In genomic region chr12:81644503-81644902, GRCh38 we compare ENCODE assay signal across 8 cellular contexts.
DNase-seq lines count a peak whose midpoint lies in the region; ATAC-seq, FAIRE-seq and TF ChIP-seq lines count a peak whose summit lies in the region.

No MANE protein-coding gene starts in this region.

- TF ChIP-seq POLR2A in GM18505 (IDR thresholded peaks at IDR 0.05; ENCODE audit: borderline replicate concordance, extremely low read depth, insufficient read depth, insufficient read length) = no peak

- H4K20me1 ChIP-seq in OCI-LY1 (ENCODE audit: insufficient read depth, low read length) (no peaks in the 10 kb centered on the region), osteoblast (ENCODE audit: insufficient read depth, low read length) (no peaks in the 10 kb centered on the region)

- H3K79me2 ChIP-seq in OCI-LY1 (ENCODE audit: insufficient read depth, low read length) (no peaks in the 10 kb centered on the region), osteoblast (ENCODE audit: insufficient read depth, low read length) (no peaks in the 10 kb centered on the region)

- H3K9me3 ChIP-seq in OCI-LY1 (ENCODE audit: low read length) (no peaks in the 10 kb centered on the region), osteoblast (ENCODE audit: low read depth, low read length) (no peaks in the 10 kb centered on the region)

- H3K4me2 ChIP-seq in OCI-LY1 (ENCODE audit: low read length) = no peak overlapping the region
- no peak overlapping the region for H3K4me2 ChIP-seq in osteoblast (ENCODE audit: insufficient read depth, low read length)

- H3K4me1 ChIP-seq in OCI-LY1 (ENCODE audit: insufficient read depth, low read length, severe bottlenecking) = no peaks in the 10 kb centered on the region
- no peaks in the 10 kb centered on the region for H3K4me1 ChIP-seq in osteoblast (ENCODE audit: insufficient read depth, low read length)

- no peaks in the 10 kb centered on the region for H3K9me2 ChIP-seq in OCI-LY1 (ENCODE audit: low read depth, low read length)

- ATAC-seq in GM18505 (IDR thresholded peaks at IDR 0.05; ENCODE audit: unreplicated experiment) = peak; percentile 78

- H2AFZ ChIP-seq in OCI-LY1 (ENCODE audit: low read length) = no peak overlapping the region
- no peak overlapping the region for H2AFZ ChIP-seq in osteoblast (ENCODE audit: low read length)

- H3K27me3 ChIP-seq in OCI-LY1 (ENCODE audit: insufficient read depth, low read length) (no peaks in the 10 kb centered on the region), osteoblast (ENCODE audit: insufficient read depth, low read length) (no peaks in the 10 kb centered on the region)

- FAIRE-seq in endometrium (lab: Jason Lieb, UNC) = peak; percentile 97

- DNase-seq in ACHN (peak; percentile 68), HuH-7.5 (ENCODE audit: low spot score) (peak; percentile 16), osteoblast (ENCODE audit: insufficient read length, low spot score, missing footprints) (no peak), ureter (ENCODE audit: low spot score) (no peak)
- DNase-seq in stimulated activated CD4-positive, alpha-beta T cell treated with anti-CD3 and anti-CD28 coated beads, Interleukin-12 subunit alpha, Interleukin-12 subunit beta, amount 100 ng/mL, for 4 hours = no peak

- H3K4me3 ChIP-seq in OCI-LY1 (ENCODE audit: low read depth, low read length, poor library complexity, severe bottlenecking) (no peak overlapping the region), osteoblast (ENCODE audit: insufficient read depth, low read length) (no peak overlapping the region)

- H3K36me3 ChIP-seq in OCI-LY1 (ENCODE audit: insufficient read depth, low read length) (no peaks in the 10 kb centered on the region), osteoblast (ENCODE audit: insufficient read depth, low read length) (no peaks in the 10 kb centered on the region)

- in situ Hi-C loops in ACHN (cut with HindIII; ENCODE audit: low pct_ligation_motif_present, low pct_unique_long_range_greater_than_20kb, low sequenced_read_pairs) = no loop called here

- TF ChIP-seq CTCF in OCI-LY1 (IDR thresholded peaks at IDR 0.05; ENCODE audit: low read length) = peak; percentile 46
- peak; percentile 48 for TF ChIP-seq CTCF in osteoblast (IDR thresholded peaks at IDR 0.05; ENCODE audit: extremely low read depth, low read depth, low read length)

- no peaks in the 10 kb centered on the region for H3F3A ChIP-seq in OCI-LY1 (ENCODE audit: insufficient read depth, low read length)

- H3K27ac ChIP-seq in OCI-LY1 (ENCODE audit: low read depth, low read length, poor library complexity, severe bottlenecking) (no peak overlapping the region), osteoblast (ENCODE audit: low read depth, low read length) (no peak overlapping the region)

- no peak overlapping the region for H3K9ac ChIP-seq in OCI-LY1 (ENCODE audit: low read length)

Comparison
In these comparisons a context has a peak if more than half of its experiments do, and no peak if none do; other contexts are left out.
1. DNase-seq: peak in ACHN (single experiment) and HuH-7.5 (single experiment); none in osteoblast (single experiment), stimulated activated CD4-positive, alpha-beta T cell treated with anti-CD3 and anti-CD28 coated beads, Interleukin-12 subunit alpha, Interleukin-12 subunit beta, amount 100 ng/mL, for 4 hours (single experiment) and ureter (single experiment).